In genomic region chr13:75458696-75459422, GRCh38 we compare ENCODE assay signal across 9 cellular contexts. TPM values are rescaled to one million over a fixed set of nuclear protein-coding genes. Genes with fewer than 3 reads are reported as not detected.
DNase-seq lines count a peak whose midpoint lies in the region; ATAC-seq and TF ChIP-seq lines count a peak whose summit lies in the region.
"Had no signal": no experiment of that assay in that cellular context is flagged by ENCODE, and none has a peak within 500 bp of the region (broad histone marks: within the 10 kb centered on the region; RNA-seq: fewer than 3 reads in every experiment).

No MANE protein-coding gene starts in this region.

- H3K27ac ChIP-seq in breast epithelium (peak overlapping the region; percentile 74 to 83), neural progenitor cell (no peak overlapping the region), mesenchymal stem cell (ENCODE audit: low read length, poor library complexity, severe bottlenecking) (no peak overlapping the region)

- CTCF ChIA-PET in Caco-2 (lab: Charles Lee): interaction anchor here (0.5 kb wide), 1 partner anchor 19 kb away, joined by 3 read pairs; no protein-coding TSS in a partner anchor

- TF ChIP-seq POLR2A in breast epithelium (IDR thresholded peaks at IDR 0.05): no peak

- H3K4me2 ChIP-seq in neural progenitor cell (no peak overlapping the region), mesenchymal stem cell (ENCODE audit: low read length, poor library complexity, severe bottlenecking) (no peak overlapping the region)

- no peak overlapping the region for H3K9ac ChIP-seq in neural progenitor cell
- H3K9ac ChIP-seq in mesenchymal stem cell (ENCODE audit: low read length): no peak overlapping the region

- no peak overlapping the region for H4K91ac ChIP-seq in mesenchymal stem cell (ENCODE audit: low read length)

- no peak overlapping the region for H3K4ac ChIP-seq in mesenchymal stem cell (ENCODE audit: low read depth in 1 of 2, low read length in 2 of 2)

- H3K4me3 Mint-ChIP-seq in Caco-2 (ENCODE audit: unreplicated experiment) (no peak overlapping the region), neural progenitor cell (no peak overlapping the region)
- H3K4me3 Mint-ChIP-seq: B cell had no signal

- H3K14ac ChIP-seq in mesenchymal stem cell (ENCODE audit: low read length in 2 of 2): peak overlapping the region in 1 of 2 experiments; percentile 76

- peaks cover 14% of the 10 kb centered on the region for H3K79me1 ChIP-seq in mesenchymal stem cell (replicated peaks; ENCODE audit: low read length, poor library complexity, severe bottlenecking)

- ATAC-seq in HG03442 (IDR thresholded peaks at IDR 0.05; ENCODE audit: unreplicated experiment): peak; percentile 100
- ATAC-seq in stimulated activated naive CD8-positive, alpha-beta T cell treated with anti-CD3 and anti-CD28 coated beads, Interleukin-15, Interleukin-2, amounts not matched to agents 100 U/mL and 50 U/mL, for 24 hours: no peak

- no TSS peak for BruUV-seq in Caco-2 (replicated peaks; lab: Mats Ljungman, UMichigan)

- H2BK5ac ChIP-seq in mesenchymal stem cell (ENCODE audit: low read depth, low read length, poor library complexity, severe bottlenecking): no peak overlapping the region

- H3K9me3 Mint-ChIP-seq in Caco-2 (ENCODE audit: unreplicated experiment): peaks cover 10% of the 10 kb centered on the region
- no peaks in the 10 kb centered on the region for H3K9me3 Mint-ChIP-seq in neural progenitor cell

- peaks cover 45% of the 10 kb centered on the region for H3K36me3 Mint-ChIP-seq in Caco-2 (ENCODE audit: insufficient read depth, unreplicated experiment)
- H3K36me3 Mint-ChIP-seq in neural progenitor cell: peaks cover 3% of the 10 kb centered on the region

- H2AK5ac ChIP-seq in mesenchymal stem cell (ENCODE audit: low read length, severe bottlenecking): no peak overlapping the region

- no peaks in the 10 kb centered on the region for H3K27me3 ChIP-seq in Caco-2 (replicated peaks; ENCODE audit: control insufficient read depth, insufficient read depth, low read length)
- H3K27me3 ChIP-seq in breast epithelium: no peaks in the 10 kb centered on the region
- H3K27me3 ChIP-seq in neural progenitor cell: no peaks in the 10 kb centered on the region
- no peaks in the 10 kb centered on the region for H3K27me3 ChIP-seq in mesenchymal stem cell (ENCODE audit: control insufficient read depth in 1 of 2, insufficient read depth in 1 of 2, low read length in 2 of 2)

- no peak overlapping the region for H3K23ac ChIP-seq in mesenchymal stem cell (ENCODE audit: low read length in 2 of 2)

- H2BK12ac ChIP-seq in mesenchymal stem cell (ENCODE audit: low read length in 2 of 2): no peak overlapping the region

- no peaks in the 10 kb centered on the region for H4K20me1 ChIP-seq in neural progenitor cell (ENCODE audit: low read depth)

- no peak overlapping the region for H3K18ac ChIP-seq in mesenchymal stem cell (ENCODE audit: low read depth in 1 of 2, low read length in 2 of 2)

- no peak for TF ChIP-seq CTCF in Caco-2 (IDR thresholded peaks at IDR 0.05; ENCODE audit: insufficient read depth in 1 of 2, low read depth in 1 of 2, low read length in 1 of 2, severe bottlenecking in 1 of 2, unreplicated experiment in 1 of 2)
- no peak for TF ChIP-seq CTCF in GM20000 (IDR thresholded peaks at IDR 0.05; ENCODE audit: extremely low read depth, missing control alignments)
- no peak for TF ChIP-seq CTCF in breast epithelium (IDR thresholded peaks at IDR 0.05)
- TF ChIP-seq CTCF in neural progenitor cell (IDR thresholded peaks at IDR 0.05): no peak

- H3K9me3 ChIP-seq in Caco-2 (no peaks in the 10 kb centered on the region), breast epithelium (no peaks in the 10 kb centered on the region), neural progenitor cell (ENCODE audit: low read depth) (no peaks in the 10 kb centered on the region), mesenchymal stem cell (ENCODE audit: control insufficient read depth, low read length) (no peaks in the 10 kb centered on the region)

- H3F3A ChIP-seq in neural progenitor cell (ENCODE audit: low read depth): no peaks in the 10 kb centered on the region

- POLR2A ChIA-PET in Caco-2 (lab: Charles Lee): no interaction called here

- WGBS in mesenchymal stem cell: 74% methylated on average over 6 of the region's 6 CpGs

- no peak overlapping the region for H2AFZ ChIP-seq in neural progenitor cell (replicated peaks)
- H2AFZ ChIP-seq in mesenchymal stem cell (ENCODE audit: low read depth, low read length): no peak overlapping the region

- intact Hi-C loops in Caco-2 (cut with micrococcal nuclease; ENCODE audit: unreplicated experiment): no loop called here
- intact Hi-C loops in breast epithelium (cut with DNase I; ENCODE audit: low total_unique reads): no loop called here

- H3K79me2 ChIP-seq in neural progenitor cell (ENCODE audit: low read depth): no peaks in the 10 kb centered on the region

- H3K27ac Mint-ChIP-seq in Caco-2 (ENCODE audit: unreplicated experiment) (peak overlapping the region; percentile 11), neural progenitor cell (no peak overlapping the region)
- H3K27ac Mint-ChIP-seq: B cell had no signal

- peaks cover 38% of the 10 kb centered on the region for H3K4me1 Mint-ChIP-seq in Caco-2 (ENCODE audit: low read depth, unreplicated experiment)
- H3K4me1 Mint-ChIP-seq in neural progenitor cell: peaks cover 2% of the 10 kb centered on the region
- H3K4me1 Mint-ChIP-seq: B cell had no signal

- H4K8ac ChIP-seq in mesenchymal stem cell (ENCODE audit: low read length): no peak overlapping the region

- no peaks in the 10 kb centered on the region; the same call in 1 of the 2 replicates for H3K36me3 ChIP-seq in Caco-2 (ENCODE audit: control insufficient read depth, insufficient read depth, low read length)
- no peaks in the 10 kb centered on the region for H3K36me3 ChIP-seq in breast epithelium
- H3K36me3 ChIP-seq in neural progenitor cell: no peaks in the 10 kb centered on the region
- peaks cover 0 to 3% of the 10 kb centered on the region in 2 experiments for H3K36me3 ChIP-seq in mesenchymal stem cell (ENCODE audit: control insufficient read depth in 1 of 2, insufficient read depth in 2 of 2, low read depth in 1 of 2, low read length in 2 of 2)

- H3K27me3 Mint-ChIP-seq in Caco-2 (ENCODE audit: insufficient read depth, unreplicated experiment) (no peaks in the 10 kb centered on the region), neural progenitor cell (ENCODE audit: insufficient read depth, low read depth) (peaks cover 2% of the 10 kb centered on the region)

- H2BK15ac ChIP-seq in mesenchymal stem cell (ENCODE audit: low read depth, poor library complexity, severe bottlenecking): no peak overlapping the region

- no peak for DNase-seq in Caco-2
- peak; percentile 60 for DNase-seq in GM20000 (ENCODE audit: low spot score)
- peak; percentile 57 to 85 for DNase-seq in breast epithelium (ENCODE audit: low spot score in 2 of 2)
- peak; percentile 4 for DNase-seq in neural progenitor cell (ENCODE audit: low spot score)
- DNase-seq in stimulated activated naive CD8-positive, alpha-beta T cell treated with anti-CD3 and anti-CD28 coated beads, Interleukin-15, Interleukin-2, amounts not matched to agents 100 U/mL and 50 U/mL, for 24 hours: no peak
- DNase-seq in mesenchymal stem cell: no peak
- no peak for DNase-seq in stimulated activated CD4-positive, alpha-beta T cell treated with anti-CD3 and anti-CD28 coated beads, Interleukin-2, amount 100 ng/mL, for 48 hours

- H3K4me3 ChIP-seq in Caco-2 (ENCODE audit: low read depth, low read length) (no peak overlapping the region), breast epithelium (no peak overlapping the region), neural progenitor cell (no peak overlapping the region), mesenchymal stem cell (ENCODE audit: insufficient read depth in 1 of 2, low read depth in 1 of 2, low read length in 2 of 2) (no peak overlapping the region)

- no peaks in the 10 kb centered on the region for H3K4me1 ChIP-seq in Caco-2
- H3K4me1 ChIP-seq in breast epithelium: no peaks in the 10 kb centered on the region
- no peaks in the 10 kb centered on the region for H3K4me1 ChIP-seq in neural progenitor cell
- peaks cover 2% of the 10 kb centered on the region for H3K4me1 ChIP-seq in mesenchymal stem cell (ENCODE audit: control insufficient read depth, insufficient read depth, low read depth, low read length)

- no peak overlapping the region for H2BK120ac ChIP-seq in mesenchymal stem cell (ENCODE audit: low read depth, low read length)

RNA-seq across cellular contexts. Expression of gene TBC1D4, which starts 23.1 kb away (rescaled TPM):
- total RNA-seq in Caco-2 (2022) (177 and 194 TPM in 2 replicates), breast epithelium (10 to 100 TPM; 33.3 to 52.8 (median 40.6) TPM), neural progenitor cell (ENCODE audit: low replicate concordance) (14.3 and 15.8 TPM in 2 replicates)
- 8.0 TPM for polyA plus RNA-seq in mesenchymal stem cell (2013, experiment 1 of 2)
- polyA plus RNA-seq in mesenchymal stem cell (2013, experiment 2 of 2): 6.4 TPM

Comparison
In these comparisons a context has a peak if more than half of its experiments do, and no peak if none do; other contexts are left out.
1. DNase-seq: peak in GM20000 (single experiment), breast epithelium (2 of 2) and neural progenitor cell (single experiment); none in Caco-2 (0 of 2), stimulated activated naive CD8-positive, alpha-beta T cell treated with anti-CD3 and anti-CD28 coated beads, Interleukin-15, Interleukin-2, amounts not matched to agents 100 U/mL and 50 U/mL, for 24 hours (single experiment), mesenchymal stem cell (single experiment) and stimulated activated CD4-positive, alpha-beta T cell treated with anti-CD3 and anti-CD28 coated beads, Interleukin-2, amount 100 ng/mL, for 48 hours (0 of 2).
2. H3K27ac ChIP-seq: peak in breast epithelium (2 of 2); none in neural progenitor cell (single experiment) and mesenchymal stem cell (single experiment).